ENCODE assay signal across 1 cellular context in the genomic region with DNA sequence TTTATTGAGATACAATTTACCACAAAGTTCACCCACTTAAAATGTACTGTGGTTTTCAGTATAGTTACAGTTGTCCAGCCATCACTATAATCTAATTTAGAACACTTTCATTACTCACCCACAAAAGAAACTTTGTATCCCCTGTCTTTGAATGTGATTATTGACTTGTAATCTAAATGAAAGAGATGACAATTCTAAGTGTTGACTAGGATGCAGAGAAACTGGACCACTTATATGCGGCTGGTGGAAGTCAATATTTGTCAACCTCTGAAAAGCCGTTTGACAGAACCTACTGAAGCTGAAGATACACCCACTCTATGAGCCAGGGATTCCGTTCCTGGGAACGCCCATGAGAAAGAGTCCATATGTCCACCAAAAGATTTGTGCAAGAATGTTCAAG.
TF ChIP-seq lines count a peak whose summit lies in the region.

No MANE protein-coding gene starts in this region.

TF ChIP-seq in HepG2, 621 proteins besides CTCF, POLR2A, EP300 and RAD21 (continued from another document):
- TF ChIP-seq CEBPG (CRISPR knock-in tag; IDR thresholded peaks at IDR 0.05) (0 out of 2 replicates have a peak, but pooled peaks have one; percentile 26), ZNF780A (CRISPR knock-in tag; IDR thresholded peaks at IDR 0.05) (no peak), HDAC6 (IDR thresholded peaks at IDR 0.05; ENCODE audit: low read depth, low read length) (no peak), SAP130 (CRISPR knock-in tag; IDR thresholded peaks at IDR 0.05; ENCODE audit: low read depth) (peak; percentile 32; the same call in 1 of the 2 replicates), ZFP37 (CRISPR knock-in tag; IDR thresholded peaks at IDR 0.05; ENCODE audit: borderline replicate concordance) (no peak), ZFP36L1 (CRISPR knock-in tag; IDR thresholded peaks at IDR 0.05) (peak; percentile 39; the same call in 1 of the 2 replicates), FOXP1 (IDR thresholded peaks at IDR 0.05) (no peak), FOXP1 (CRISPR knock-in tag; IDR thresholded peaks at IDR 0.05) (0 out of 2 replicates have a peak, but pooled peaks have one; percentile 12), TEAD2 (CRISPR knock-in tag; IDR thresholded peaks at IDR 0.05) (no peak)
